ENCODE assay signal across 8 cellular contexts in the genomic region with DNA sequence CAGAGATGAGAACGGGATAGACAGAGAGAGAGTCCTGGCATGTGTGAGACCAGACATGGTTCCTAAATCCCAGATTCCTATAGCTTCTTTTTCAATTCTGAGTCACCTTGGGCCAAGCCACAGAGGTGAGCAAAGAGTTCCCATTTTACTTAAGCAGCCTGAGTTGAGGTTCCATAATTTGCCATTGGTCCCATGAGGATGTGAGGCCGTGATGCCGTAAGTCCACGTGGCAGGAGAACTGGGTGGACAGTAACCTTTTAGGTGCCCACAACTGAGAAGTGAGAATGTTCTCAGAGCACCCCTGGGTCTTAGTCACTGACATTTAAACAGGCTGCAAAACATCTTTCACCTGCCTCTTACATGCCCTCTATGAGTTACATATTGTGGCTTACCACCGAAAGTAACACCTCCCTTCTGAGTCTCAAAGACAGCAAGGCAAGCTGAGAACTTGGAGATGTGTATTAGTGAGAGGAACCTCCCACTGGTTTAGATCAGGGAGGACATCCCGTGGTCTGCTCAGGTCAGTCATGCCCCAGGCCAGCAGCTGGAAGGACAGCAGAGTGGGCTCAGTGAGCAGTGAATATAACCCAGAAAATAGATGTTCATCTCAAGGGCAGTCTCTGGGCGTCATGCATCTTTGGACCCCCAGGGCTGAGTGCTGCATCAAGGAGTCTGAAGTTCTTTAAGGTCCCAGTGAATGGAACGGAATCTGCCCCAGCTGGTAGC.
DNase-seq lines count a peak whose midpoint lies in the region; ATAC-seq and TF ChIP-seq lines count a peak whose summit lies in the region.

No MANE protein-coding gene starts in this region.

- peaks cover 1% of the 10 kb centered on the region for H3K9me3 ChIP-seq in endodermal cell (ENCODE audit: control insufficient read depth, low read length)

- no peaks in the 10 kb centered on the region for H3K27me3 Mint-ChIP-seq in activated T-helper 17 cell treated with anti-CD3 and anti-CD28 coated beads, Interleukin-2, amount 50 U/mL, for 72 hours
- no peaks in the 10 kb centered on the region for H3K27me3 Mint-ChIP-seq in endodermal cell (ENCODE audit: insufficient read depth)

- no peak for TF ChIP-seq CTCF in coronary artery (IDR thresholded peaks at IDR 0.05)
- no peak for TF ChIP-seq CTCF in endodermal cell (conservative IDR thresholded peaks at IDR 0.05)

- no peak overlapping the region for H3K9ac ChIP-seq in endodermal cell (ENCODE audit: extremely low read depth, low read length, poor library complexity, severe bottlenecking)

- H3K27me3 ChIP-seq in endodermal cell (ENCODE audit: control insufficient read depth, insufficient read depth, low read length, poor library complexity, severe bottlenecking), result no peaks in the 10 kb centered on the region

- peaks cover 24% of the 10 kb centered on the region for H3K4me1 Mint-ChIP-seq in activated T-helper 17 cell treated with anti-CD3 and anti-CD28 coated beads, Interleukin-2, amount 50 U/mL, for 72 hours
- peaks cover 57% of the 10 kb centered on the region for H3K4me1 Mint-ChIP-seq in endodermal cell

- intact Hi-C loops in left ventricle myocardium superior (cut with micrococcal nuclease), result loop anchor here (5.0 kb wide), 1 partner anchor 274 kb away; no protein-coding TSS in a partner anchor

- H3K4me3 Mint-ChIP-seq in activated T-helper 17 cell treated with anti-CD3 and anti-CD28 coated beads, Interleukin-2, amount 50 U/mL, for 72 hours, result peak overlapping the region; percentile 78
- H3K4me3 Mint-ChIP-seq in endodermal cell, result no peak overlapping the region

- H3K4me1 ChIP-seq in endodermal cell (ENCODE audit: control insufficient read depth, insufficient read depth, low read length), result no peaks in the 10 kb centered on the region

- peak; percentile 25 to 46 for DNase-seq in stimulated activated CD8-positive, alpha-beta memory T cell treated with anti-CD3 and anti-CD28 coated beads, Interleukin-15, amount 100 ng/mL, for 48 hours (ENCODE audit: low read depth in 2 of 2)
- no peak for DNase-seq in coronary artery (ENCODE audit: low spot score)
- DNase-seq in endodermal cell, result no peak
- no peak for DNase-seq in NCI-H146 treated with DMSO at 0.1 percent for 48 hours (lab: John Stamatoyannopoulos, UW; ENCODE audit: unreplicated experiment)
- DNase-seq in left ventricle myocardium superior, result no peak

- peak overlapping the region; percentile 99 for H3K27ac Mint-ChIP-seq in activated T-helper 17 cell treated with anti-CD3 and anti-CD28 coated beads, Interleukin-2, amount 50 U/mL, for 72 hours
- no peak overlapping the region for H3K27ac Mint-ChIP-seq in endodermal cell

- no peaks in the 10 kb centered on the region for H3K9me3 Mint-ChIP-seq in activated T-helper 17 cell treated with anti-CD3 and anti-CD28 coated beads, Interleukin-2, amount 50 U/mL, for 72 hours
- peaks cover under 1% of the 10 kb centered on the region for H3K9me3 Mint-ChIP-seq in endodermal cell

- WGBS in endodermal cell (ENCODE audit: insufficient coverage in 1 of 2, insufficient read length in 1 of 2), 2 experiments, result 92 to 95% methylated on average over 7 to 8 of the region's 8 CpGs

- no peaks in the 10 kb centered on the region for H3K36me3 ChIP-seq in endodermal cell (ENCODE audit: control insufficient read depth, insufficient read depth, low read length)

- H3K27ac ChIP-seq in coronary artery (no peak overlapping the region), endodermal cell (ENCODE audit: low read depth, low read length) (no peak overlapping the region)

- H3K36me3 Mint-ChIP-seq in activated T-helper 17 cell treated with anti-CD3 and anti-CD28 coated beads, Interleukin-2, amount 50 U/mL, for 72 hours (ENCODE audit: low read depth), result peaks cover 6% of the 10 kb centered on the region
- H3K36me3 Mint-ChIP-seq in endodermal cell (ENCODE audit: low read depth), result no peaks in the 10 kb centered on the region

- H3K4me3 ChIP-seq in coronary artery (no peak overlapping the region), endodermal cell (ENCODE audit: low read length) (no peak overlapping the region)

- ATAC-seq in GM19455 (IDR thresholded peaks at IDR 0.05; ENCODE audit: unreplicated experiment) (peak; percentile 93), HG03439 (IDR thresholded peaks at IDR 0.05; ENCODE audit: unreplicated experiment) (peak; percentile 84), left ventricle myocardium superior (no peak)
- peak; percentile 88 for ATAC-seq in activated T-helper 17 cell treated with anti-CD3 and anti-CD28 coated beads, Interleukin-2, amount 50 U/mL, for 72 hours (replicated peaks)

Comparison
In these comparisons a context has a peak if more than half of its experiments do, and no peak if none do; other contexts are left out.
1. DNase-seq: peak in stimulated activated CD8-positive, alpha-beta memory T cell treated with anti-CD3 and anti-CD28 coated beads, Interleukin-15, amount 100 ng/mL, for 48 hours (2 of 2); none in coronary artery (single experiment), endodermal cell (single experiment), NCI-H146 treated with DMSO at 0.1 percent for 48 hours (single experiment) and left ventricle myocardium superior (single experiment).